In genomic region chr16:830107-830870, GRCh38 we compare ENCODE assay signal across 18 cellular contexts. TPM values are rescaled to one million over a fixed set of nuclear protein-coding genes. Genes with fewer than 3 reads are reported as not detected.
DNase-seq lines count a peak whose midpoint lies in the region; ATAC-seq lines count a peak whose summit lies in the region.
"Had no signal": no experiment of that assay in that cellular context is flagged by ENCODE, and none has a peak within 500 bp of the region (broad histone marks: within the 10 kb centered on the region; RNA-seq: fewer than 3 reads in every experiment).

No MANE protein-coding gene starts in this region.

- ATAC-seq in GM21737 (IDR thresholded peaks at IDR 0.05; ENCODE audit: unreplicated experiment): no peak
- ATAC-seq: HCT116 had no signal

- peaks cover 0 to 15% (median 7%) of the 10 kb centered on the region in 11 experiments; a peak in 14 of 22 replicates for H3K9me3 ChIP-seq in BLaER1 treated with 17β-estradiol and CSF1 and Interleukin-3, amounts not matched to agents 10 nM and 100 nM (replicated peaks in 1 of 11)
- H3K9me3 ChIP-seq: Caco-2 had no signal

- peaks cover 26 to 78% (median 64%) of the 10 kb centered on the region in 10 experiments for H3K4me1 ChIP-seq in BLaER1 treated with 17β-estradiol and CSF1 and Interleukin-3, amounts not matched to agents 10 nM and 100 nM
- H3K4me1 ChIP-seq: Caco-2 had no signal

- H3K4me3 ChIP-seq in BLaER1 treated with 17β-estradiol and CSF1 and Interleukin-3, amounts not matched to agents 10 nM and 100 nM: peak overlapping the region in 4 of 10 experiments; percentile 22 to 32 (median 28); a peak in 5 of 20 replicates
- H3K4me3 ChIP-seq: GM23338 had no signal

- peak overlapping the region; percentile 43 to 76 (median 61); a peak in 13 of 22 replicates for H3K27ac ChIP-seq in BLaER1 treated with 17β-estradiol and CSF1 and Interleukin-3, amounts not matched to agents 10 nM and 100 nM
- H3K27ac ChIP-seq: C4-2B had no signal

- no peaks in the 10 kb centered on the region for H3K36me3 ChIP-seq in BLaER1 treated with 17β-estradiol and CSF1 and Interleukin-3, amounts not matched to agents 10 nM and 100 nM

- H3K27me3 ChIP-seq in BLaER1 treated with 17β-estradiol and CSF1 and Interleukin-3, amounts not matched to agents 10 nM and 100 nM: peaks cover 0 to 31% (median 0%) of the 10 kb centered on the region in 11 experiments; a peak in 8 of 22 replicates

- intact Hi-C loops in posterior vena cava (cut with DNase I): no loop called here

- peak overlapping the region in 8 of 11 experiments; percentile 36 to 70 (median 67); a peak in 12 of 22 replicates for H3K9ac ChIP-seq in BLaER1 treated with 17β-estradiol and CSF1 and Interleukin-3, amounts not matched to agents 10 nM and 100 nM

- H4K20me1 ChIP-seq in BLaER1 treated with 17β-estradiol and CSF1 and Interleukin-3, amounts not matched to agents 10 nM and 100 nM: no peaks in the 10 kb centered on the region

- peak overlapping the region; percentile 86 to 98 (median 93) for H3K4me2 ChIP-seq in BLaER1 treated with 17β-estradiol and CSF1 and Interleukin-3, amounts not matched to agents 10 nM and 100 nM
- H3K4me2 ChIP-seq: GM23338 had no signal

- peak; percentile 27 for DNase-seq in iPS-NIHi11 (ENCODE audit: low spot score)
- DNase-seq in posterior vena cava (ENCODE audit: low spot score): peak; percentile 76
- DNase-seq in T-helper 1 cell: no peak
- DNase-seq in NCI-H1694 treated with DMSO at 0.1 percent for 48 hours (lab: John Stamatoyannopoulos, UW): no peak
- DNase-seq: Caco-2; CD4-positive, alpha-beta T cell; DMS79; GDM1 had no signal

RNA-seq across cellular contexts. Expression of gene GNG13, which starts 29.8 kb away (rescaled TPM):
- not detected for total RNA-seq in posterior vena cava
- total RNA-seq: A172; B cell; Caco-2; CD4-positive, alpha-beta T cell; Daoy; GM23338; H7; HepG2 had no signal

RNA-seq across cellular contexts. Expression of gene CHTF18, which starts 41.9 kb away (rescaled TPM):
- total RNA-seq in posterior vena cava: 1 to 10 TPM; 7.7 TPM

RNA-seq across cellular contexts. Expression of gene RPUSD1, which starts 42.1 kb away (rescaled TPM):
- total RNA-seq in posterior vena cava: 10 to 100 TPM in 1 of 2 donors, 1 to 10 TPM in 1; 8.8 to 11.4 TPM

Comparison
In these comparisons a context has a peak if more than half of its experiments do, and no peak if none do; other contexts are left out.
1. DNase-seq: peak in iPS-NIHi11 (single experiment) and posterior vena cava (single experiment); none in T-helper 1 cell (0 of 5) and NCI-H1694 treated with DMSO at 0.1 percent for 48 hours (single experiment).